27 cellular contexts compared by ENCODE assay signal in the genomic region with DNA sequence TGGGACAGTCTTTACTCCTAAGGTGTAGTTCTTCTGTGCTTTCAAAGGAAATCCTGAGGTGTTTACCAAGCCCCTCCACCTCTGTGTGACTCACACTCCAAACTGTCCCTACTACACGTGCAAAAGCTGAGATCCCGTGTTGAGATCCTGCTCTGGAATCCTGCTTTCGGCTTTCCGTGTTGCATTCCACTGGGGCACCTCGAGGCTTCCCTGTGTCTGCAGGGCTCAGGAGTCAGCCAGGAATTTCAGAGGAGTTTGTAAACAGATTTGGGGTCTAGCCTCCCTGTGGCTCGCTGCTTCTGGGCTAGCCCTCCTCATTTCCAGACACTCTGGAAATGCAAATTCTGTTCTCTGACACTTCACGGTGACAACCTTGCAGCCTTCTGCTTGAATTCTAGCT. TPM values are rescaled to one million over a fixed set of nuclear protein-coding genes. Genes with fewer than 3 reads are reported as not detected.
"Had no signal": no experiment of that assay in that cellular context is flagged by ENCODE, and none has a peak within 500 bp of the region (broad histone marks: within the 10 kb centered on the region; RNA-seq: fewer than 3 reads in every experiment).

No MANE protein-coding gene starts in this region.

- H3K36me3 Mint-ChIP-seq: activated naive CD8-positive, alpha-beta T cell treated with anti-CD3 and anti-CD28 coated beads for 36 hours had no signal

- H3K4me1 Mint-ChIP-seq: activated CD4-positive, alpha-beta memory T cell treated with anti-CD3 and anti-CD28 coated beads, Interleukin-2, amount 10 ng/mL, durations not matched to agents 7 days and 5 days; activated CD4-positive, alpha-beta T cell treated with anti-CD3 and anti-CD28 coated beads, Interleukin-2, amount 10 ng/mL, durations not matched to agents 24 days and 14 days; activated naive CD8-positive, alpha-beta T cell treated with anti-CD3 and anti-CD28 coated beads for 36 hours had no signal

- H3K27ac Mint-ChIP-seq: activated CD4-positive, alpha-beta memory T cell treated with anti-CD3 and anti-CD28 coated beads, Interleukin-2, amount 10 ng/mL, durations not matched to agents 7 days and 5 days; activated CD4-positive, alpha-beta T cell treated with anti-CD3 and anti-CD28 coated beads, Interleukin-2, amount 10 ng/mL, durations not matched to agents 24 days and 14 days; activated naive CD8-positive, alpha-beta T cell treated with anti-CD3 and anti-CD28 coated beads for 36 hours; activated T-cell treated with anti-CD3 and anti-CD28 coated beads, Interleukin-2, amount 50 U/mL, for 24 hours; activated T-helper 2 cell treated with anti-CD3 and anti-CD28 coated beads, Interferon-gamma antibody, Interleukin-2, Interleukin-4, amounts not matched to agents 10 μg/mL and 5 μg/mL and 100 μg/mL, durations not matched to agents 14 hours and 24 hours and 36 hours; naive B cell; stimulated activated naive CD8-positive, alpha-beta T cell treated with anti-CD3 and anti-CD28 coated beads, Interleukin-15, Interleukin-2, amounts not matched to agents 100 ng/mL and 50 ng/mL, for 24 hours; T-helper 1 cell treated with Interleukin-12 subunit alpha and Interleukin-12 subunit beta and Interleukin-4 antibody, amounts not matched to agents 30 μg/mL and 1 μg/mL, for 36 hours had no signal

- H3K9me3 Mint-ChIP-seq: activated naive CD8-positive, alpha-beta T cell treated with anti-CD3 and anti-CD28 coated beads for 36 hours had no signal

- DNase-seq: activated CD4-positive, alpha-beta memory T cell treated with anti-CD3 and anti-CD28 coated beads, Interleukin-2, amount 10 ng/mL, durations not matched to agents 7 days and 5 days; activated CD4-positive, alpha-beta T cell treated with anti-CD3 and anti-CD28 coated beads, Interleukin-2, amount 10 ng/mL, durations not matched to agents 24 days and 14 days; activated naive CD4-positive, alpha-beta T cell; activated naive CD8-positive, alpha-beta T cell treated with anti-CD3 and anti-CD28 coated beads for 36 hours; activated T-cell treated with anti-CD3 and anti-CD28 coated beads, Interleukin-2, amount 50 U/mL, for 24 hours; central memory CD4-positive, alpha-beta T cell; dorsolateral prefrontal cortex; heart left ventricle; left colon; naive B cell; retina; stimulated activated CD4-positive, alpha-beta T cell treated with anti-CD3 and anti-CD28 coated beads, Interleukin-12 subunit alpha, Interleukin-12 subunit beta, amount 100 ng/mL, for 4 hours; stimulated activated CD4-positive, alpha-beta T cell treated with anti-CD3 and anti-CD28 coated beads, Interleukin-4, amount 100 ng/mL, for 4 hours; substantia nigra; T1000; thyroid gland; uterus had no signal

- ATAC-seq: gastroesophageal sphincter, heart left ventricle, left colon had no signal

- H3K4me3 Mint-ChIP-seq: activated CD4-positive, alpha-beta memory T cell treated with anti-CD3 and anti-CD28 coated beads, Interleukin-2, amount 10 ng/mL, durations not matched to agents 7 days and 5 days; activated CD4-positive, alpha-beta T cell treated with anti-CD3 and anti-CD28 coated beads, Interleukin-2, amount 10 ng/mL, durations not matched to agents 24 days and 14 days; activated naive CD8-positive, alpha-beta T cell treated with anti-CD3 and anti-CD28 coated beads for 36 hours; activated T-cell treated with anti-CD3 and anti-CD28 coated beads, Interleukin-2, amount 50 U/mL, for 24 hours; naive B cell; stimulated activated naive CD8-positive, alpha-beta T cell treated with anti-CD3 and anti-CD28 coated beads, Interleukin-15, Interleukin-2, amounts not matched to agents 100 ng/mL and 50 ng/mL, for 24 hours; T-helper 1 cell treated with Interleukin-12 subunit alpha and Interleukin-12 subunit beta and Interleukin-4 antibody, amounts not matched to agents 30 μg/mL and 1 μg/mL, for 36 hours had no signal

RNA-seq across cellular contexts. Expression of a gene that starts 49.7 kb away (rescaled TPM):
- total RNA-seq: activated CD4-positive, alpha-beta memory T cell treated with anti-CD3 and anti-CD28 coated beads, Interleukin-2, amount 10 ng/mL, durations not matched to agents 7 days and 5 days; activated naive CD8-positive, alpha-beta T cell treated with anti-CD3 and anti-CD28 coated beads for 36 hours; astrocyte; gastroesophageal sphincter; heart left ventricle; left colon; lower leg skin; mesenteric fat pad; mucosa of gallbladder; osteoblast; posterior vena cava; thyroid gland; uterus had no signal
- polyA plus RNA-seq: heart left ventricle had no signal
